In the genomic region with DNA sequence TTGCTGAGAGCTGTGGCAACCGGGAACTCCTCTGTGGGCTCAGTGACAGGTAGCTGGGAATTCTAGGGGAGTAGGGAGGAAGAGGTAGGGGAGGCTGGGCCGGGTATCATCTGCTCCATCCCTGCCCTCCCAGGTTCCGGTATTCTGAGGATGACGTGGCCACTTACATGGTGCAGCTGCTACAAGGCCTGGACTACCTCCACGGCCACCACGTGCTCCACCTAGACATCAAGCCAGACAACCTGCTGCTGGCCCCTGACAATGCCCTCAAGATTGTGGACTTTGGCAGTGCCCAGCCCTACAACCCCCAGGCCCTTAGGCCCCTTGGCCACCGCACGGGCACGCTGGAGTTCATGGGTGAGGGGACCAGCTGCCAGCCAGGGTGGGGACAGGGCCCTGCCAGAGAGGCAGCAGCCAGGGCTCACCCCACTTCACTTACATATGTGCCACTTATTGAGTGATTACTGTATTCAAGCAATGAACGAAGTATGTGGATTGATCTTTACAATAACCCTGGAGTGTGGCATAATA, we compare ENCODE assay signal across 26 cellular contexts. TPM values are rescaled to one million over a fixed set of nuclear protein-coding genes. Genes with fewer than 3 reads are reported as not detected.
DNase-seq lines count a peak whose midpoint lies in the region; ATAC-seq, FAIRE-seq and TF ChIP-seq lines count a peak whose summit lies in the region.
"Had no signal": no experiment of that assay in that cellular context is flagged by ENCODE, and none has a peak within 500 bp of the region (broad histone marks: within the 10 kb centered on the region; RNA-seq: fewer than 3 reads in every experiment).

No MANE protein-coding gene starts in this region.

- FAIRE-seq in HepG2 (lab: Jason Lieb, UNC): no peak
- FAIRE-seq: A549, GM19239, HTR-8/SVneo had no signal

- CTCF ChIA-PET in HepG2 (lab: Yijun Ruan, JAX; ENCODE audit: low intra/inter-chr PET ratio, low total read pairs): interaction anchor here (1.8 kb wide), 1 partner anchor 39 kb away, joined by 4 read pairs; no protein-coding TSS in a partner anchor

- no peak overlapping the region for H3K4me3 ChIP-seq in HepG2 (replicated peaks in 1 of 3; ENCODE audit: insufficient read depth in 1 of 3, low read depth in 2 of 3, low read length in 3 of 3)
- H3K4me3 ChIP-seq in right lobe of liver: no peak overlapping the region
- no peak overlapping the region for H3K4me3 ChIP-seq in esophagus muscularis mucosa
- H3K4me3 ChIP-seq in psoas muscle: no peak overlapping the region
- H3K4me3 ChIP-seq: A549; BLaER1 treated with 17β-estradiol and CSF1 and Interleukin-3, amounts not matched to agents 10 nM and 100 nM; Peyer's patch; SJSA1 had no signal

- H3K27ac ChIP-seq in HepG2 (ENCODE audit: extremely low read length, insufficient read depth, low read length) (no peak overlapping the region), right lobe of liver (no peak overlapping the region), esophagus muscularis mucosa (replicated peaks in 1 of 4) (peak overlapping the region; percentile 27 to 99 (median 67)), psoas muscle (peak overlapping the region; percentile 66)
- H3K27ac ChIP-seq: A549; BLaER1 treated with 17β-estradiol and CSF1 and Interleukin-3, amounts not matched to agents 10 nM and 100 nM; Peyer's patch; SJSA1 had no signal

- H3K27me3 ChIP-seq in HepG2 (ENCODE audit: control insufficient read depth in 1 of 2, insufficient read depth in 2 of 2, low read length in 2 of 2): peaks cover 39 to 99% of the 10 kb centered on the region in 2 experiments; a peak in 4 of 5 replicates
- H3K27me3 ChIP-seq in right lobe of liver: no peaks in the 10 kb centered on the region
- H3K27me3 ChIP-seq in esophagus muscularis mucosa: peaks cover 0 to 25% (median 0%) of the 10 kb centered on the region in 4 donors
- no peaks in the 10 kb centered on the region for H3K27me3 ChIP-seq in psoas muscle (ENCODE audit: insufficient read depth in 3 of 3, low read length in 2 of 3)
- H3K27me3 ChIP-seq: Peyer's patch had no signal

- H3K79me2 ChIP-seq in HepG2 (ENCODE audit: insufficient read depth, low read length): no peaks in the 10 kb centered on the region

- no peak overlapping the region for H3K4me2 ChIP-seq in HepG2 (ENCODE audit: low read depth, low read length)
- H3K4me2 ChIP-seq: A549; BLaER1 treated with 17β-estradiol and CSF1 and Interleukin-3, amounts not matched to agents 10 nM and 100 nM had no signal

- in situ Hi-C loops in HepG2 (cut with HindIII; ENCODE audit: extremely low pct_ligation_motif_present, low pct_unique_long_range_greater_than_20kb): loop anchor here (5.0 kb wide), 1 partner anchor 42 kb away; no protein-coding TSS in a partner anchor

- no peak for TF ChIP-seq CTCF in HepG2 (CRISPR knock-in tag; IDR thresholded peaks at IDR 0.05)
- TF ChIP-seq CTCF in right lobe of liver (IDR thresholded peaks at IDR 0.05): no peak
- no peak for TF ChIP-seq CTCF in esophagus muscularis mucosa (IDR thresholded peaks at IDR 0.05)
- TF ChIP-seq CTCF in psoas muscle (IDR thresholded peaks at IDR 0.05): no peak

- H3K4me1 ChIP-seq in HepG2 (ENCODE audit: insufficient read depth, low read length) (peaks cover 6% of the 10 kb centered on the region), right lobe of liver (no peaks in the 10 kb centered on the region), esophagus muscularis mucosa (peaks cover 8 to 32% (median 21%) of the 10 kb centered on the region in 4 donors), psoas muscle (peaks cover 8% of the 10 kb centered on the region)
- H3K4me1 ChIP-seq: Peyer's patch had no signal

- WGBS in HepG2 (ENCODE audit: low lambda C conversion rate): 3% methylated on average over 5 of the region's 10 CpGs
- WGBS in right lobe of liver (ENCODE audit: insufficient coverage, low coverage, low lambda C conversion rate, missing lambda C conversion rate): 73% methylated on average over 3 of the region's 10 CpGs
- 68% methylated on average over 8 of the region's 10 CpGs for WGBS in esophagus muscularis mucosa
- 49 to 70% (median 51%) methylated on average over 10 of the region's 10 CpGs for WGBS in psoas muscle, 3 donors

- no peaks in the 10 kb centered on the region for H4K20me1 ChIP-seq in HepG2 (ENCODE audit: insufficient read depth, low read length)

- no peak overlapping the region for H2AFZ ChIP-seq in HepG2 (ENCODE audit: low read length)

- DNase-seq in HepG2 (ENCODE audit: low spot score): no peak
- DNase-seq in right lobe of liver: no peak
- no peak for DNase-seq in esophagus muscularis mucosa (ENCODE audit: extremely low spot score)
- DNase-seq in psoas muscle: no peak
- DNase-seq: AML-193; CD8-positive, alpha-beta T cell; DMS 273 treated with DMSO at 0.1 percent for 48 hours; KBM-7; NCI-H1105 treated with DMSO at 0.1 percent for 48 hours; NCI-H146; NCI-H2029; NCI-H2227 treated with DMSO at 0.1 percent for 48 hours; NCI-H526 treated with DMSO at 0.1 percent for 48 hours; OCI-M1; Peyer's patch; T-cell had no signal

- intact Hi-C loops in HepG2 (cut with micrococcal nuclease; ENCODE audit: unreplicated experiment): no loop called here
- intact Hi-C loops in right lobe of liver (cut with DNase I): no loop called here
- intact Hi-C loops in esophagus muscularis mucosa (cut with DNase I): no loop called here
- intact Hi-C loops in psoas muscle (cut with DNase I): no loop called here

- H3K9ac ChIP-seq in HepG2 (ENCODE audit: insufficient read depth, low read depth, low read length): no peak overlapping the region
- H3K9ac ChIP-seq: BLaER1 treated with 17β-estradiol and CSF1 and Interleukin-3, amounts not matched to agents 10 nM and 100 nM had no signal

- ATAC-seq in HepG2 (no peak), right lobe of liver (no peak), psoas muscle (peak; percentile 28 to 61 (median 32)), HG02623 (IDR thresholded peaks at IDR 0.05; ENCODE audit: unreplicated experiment) (no peak), HG03108 (IDR thresholded peaks at IDR 0.05; ENCODE audit: unreplicated experiment) (no peak), HG02970 (IDR thresholded peaks at IDR 0.05; ENCODE audit: low FRiP score, unreplicated experiment) (no peak)
- ATAC-seq: A549; CD8-positive, alpha-beta T cell; T-cell had no signal

- TF ChIP-seq EP300 in HepG2 (IDR thresholded peaks at IDR 0.05; ENCODE audit: low read depth in 2 of 2, low read length in 2 of 2): no peak
- TF ChIP-seq EP300 in HepG2 (CRISPR knock-in tag; IDR thresholded peaks at IDR 0.05; ENCODE audit: borderline replicate concordance): no peak
- TF ChIP-seq EP300 in esophagus muscularis mucosa (IDR thresholded peaks at IDR 0.05): no peak

- POLR2A ChIA-PET in HepG2 (lab: Yijun Ruan, JAX): no interaction called here

- TF ChIP-seq POLR2A in HepG2 (IDR thresholded peaks at IDR 0.05; ENCODE audit: insufficient read depth in 1 of 2, low read depth in 2 of 2, low read length in 2 of 2): no peak
- no peak for TF ChIP-seq POLR2A in right lobe of liver (IDR thresholded peaks at IDR 0.05)
- TF ChIP-seq POLR2A in esophagus muscularis mucosa (IDR thresholded peaks at IDR 0.05; ENCODE audit: low read depth): no peak

- H3K9me3 ChIP-seq in HepG2 (ENCODE audit: low read length) (no peaks in the 10 kb centered on the region), right lobe of liver (no peaks in the 10 kb centered on the region), esophagus muscularis mucosa (no peaks in the 10 kb centered on the region), psoas muscle (no peaks in the 10 kb centered on the region)
- H3K9me3 ChIP-seq: A549; BLaER1 treated with 17β-estradiol and CSF1 and Interleukin-3, amounts not matched to agents 10 nM and 100 nM; Peyer's patch; SJSA1 had no signal

- TF ChIP-seq RAD21 in HepG2 (CRISPR knock-in tag; IDR thresholded peaks at IDR 0.05): no peak

- BruUV-seq in HepG2 (replicated peaks; lab: Mats Ljungman, UMichigan): no TSS peak

- H3K36me3 ChIP-seq in HepG2 (replicated peaks in 1 of 2; ENCODE audit: control insufficient read depth in 1 of 2, insufficient read depth in 2 of 2, low read length in 2 of 2) (no peaks in the 10 kb centered on the region), right lobe of liver (no peaks in the 10 kb centered on the region), esophagus muscularis mucosa (peaks cover 7 to 77% (median 44%) of the 10 kb centered on the region in 4 donors), psoas muscle (ENCODE audit: insufficient read depth in 1 of 2, low read depth in 1 of 2) (peaks cover 0 to 67% of the 10 kb centered on the region in 2 donors)
- H3K36me3 ChIP-seq: BLaER1 treated with 17β-estradiol and CSF1 and Interleukin-3, amounts not matched to agents 10 nM and 100 nM; Peyer's patch; SJSA1 had no signal

RNA-seq across cellular contexts. Expression of gene GMPPA, which starts 8.0 kb away (rescaled TPM):
- total RNA-seq in HepG2 (2016; rRNA removed; fragmentation: Illumina TruSeq; extraction: Trizol) (81.1 and 88.7 TPM in 2 replicates), right lobe of liver (10 to 100 TPM; 21.7 to 54.1 (median 40.2) TPM), esophagus muscularis mucosa (10 to 100 TPM; 16.2 to 32.6 (median 19.9) TPM), psoas muscle (10 to 100 TPM; 14.4 to 23.4 (median 18.2) TPM)
- total RNA-seq in HepG2 (2016; cell fraction: cytosol; rRNA removed; fragmentation: Illumina TruSeq; extraction: Trizol; ENCODE audit: low read depth): 41.1 and 50.9 TPM in 2 replicates
- 81.2 and 82.9 TPM in 2 replicates for total RNA-seq in HepG2 (2016; cell fraction: insoluble cytoplasmic fraction; rRNA removed; fragmentation: Illumina TruSeq; extraction: Trizol)
- 59.8 and 79.0 TPM in 2 replicates for total RNA-seq in HepG2 (2016; cell fraction: membrane; rRNA removed; fragmentation: Illumina TruSeq; extraction: Trizol)
- 39.6 and 46.3 TPM in 2 replicates for total RNA-seq in HepG2 (2016; cell fraction: nucleus; rRNA removed; fragmentation: Illumina TruSeq; extraction: Trizol)
- polyA plus RNA-seq in HepG2 (2011; rRNA removed) (106 and 115 TPM in 2 replicates), psoas muscle (10 to 100 TPM; 20.0 to 33.8 (median 26.9) TPM)
- 98.1 and 128 TPM in 2 replicates for polyA plus RNA-seq in HepG2 (2011; cell fraction: cytosol; rRNA removed)
- 123 and 155 TPM in 2 replicates for polyA plus RNA-seq in HepG2 (2011; cell fraction: nucleus; rRNA removed)
- 44.8 and 45.3 TPM in 2 replicates for polyA plus RNA-seq in HepG2 (2012)
- polyA plus RNA-seq in HepG2 (2016; cell fraction: cytosol; fragmentation: Illumina TruSeq; extraction: Trizol; ENCODE audit: low read depth): 40.7 and 53.5 TPM in 2 replicates
- polyA plus RNA-seq in HepG2 (2016; cell fraction: insoluble cytoplasmic fraction; fragmentation: Illumina TruSeq; extraction: Trizol; ENCODE audit: low read depth): 88.1 and 98.3 TPM in 2 replicates
- polyA plus RNA-seq in HepG2 (2016; cell fraction: membrane; fragmentation: Illumina TruSeq; extraction: Trizol; ENCODE audit: low read depth): 54.7 and 71.1 TPM in 2 replicates
- 87.2 and 90.5 TPM in 2 replicates for polyA plus RNA-seq in HepG2 (2016; cell fraction: nucleus; fragmentation: Illumina TruSeq; extraction: Trizol; ENCODE audit: insufficient read depth, low read depth)
- 98.5 and 174 TPM in 2 replicates for polyA minus RNA-seq in HepG2 (2011; rRNA and poly(A)+ RNA removed; ENCODE audit: low replicate concordance)
- polyA minus RNA-seq in HepG2 (2011; cell fraction: cytosol; rRNA and poly(A)+ RNA removed): 43.2 and 68.0 TPM in 2 replicates
- polyA minus RNA-seq in HepG2 (2011; cell fraction: nucleus; rRNA and poly(A)+ RNA removed): 32.6 and 38.2 TPM in 2 replicates

RNA-seq across cellular contexts. Expression of gene ASIC4, which starts 23.6 kb away (rescaled TPM):
- total RNA-seq in HepG2 (2016; rRNA removed; fragmentation: Illumina TruSeq; extraction: Trizol) (not detected in 2 replicates), right lobe of liver (not detected), esophagus muscularis mucosa (not detected), psoas muscle (under 1 TPM in 2 of 4 donors, not detected in 2; 0.30 to 0.34 TPM)
- total RNA-seq in HepG2 (2016; cell fraction: cytosol; rRNA removed; fragmentation: Illumina TruSeq; extraction: Trizol; ENCODE audit: low read depth): not detected in 2 replicates
- not detected in 2 replicates for total RNA-seq in HepG2 (2016; cell fraction: insoluble cytoplasmic fraction; rRNA removed; fragmentation: Illumina TruSeq; extraction: Trizol)
- total RNA-seq in HepG2 (2016; cell fraction: membrane; rRNA removed; fragmentation: Illumina TruSeq; extraction: Trizol): not detected in 2 replicates
- not detected in 2 replicates for total RNA-seq in HepG2 (2016; cell fraction: nucleus; rRNA removed; fragmentation: Illumina TruSeq; extraction: Trizol)
- polyA plus RNA-seq in HepG2 (2011; rRNA removed) (0.03 TPM in 2 replicates), psoas muscle (under 1 TPM in 2 of 3 donors, not detected in 1; 0.03 to 0.23 TPM)
- 0.01 TPM in 1 of 2 replicates, not detected in the other for polyA plus RNA-seq in HepG2 (2011; cell fraction: cytosol; rRNA removed)
- polyA plus RNA-seq in HepG2 (2011; cell fraction: nucleus; rRNA removed): 0.23 and 0.24 TPM in 2 replicates
- polyA plus RNA-seq in HepG2 (2012): not detected in 2 replicates
- not detected in 2 replicates for polyA plus RNA-seq in HepG2 (2016; cell fraction: cytosol; fragmentation: Illumina TruSeq; extraction: Trizol; ENCODE audit: low read depth)
- not detected in 2 replicates for polyA plus RNA-seq in HepG2 (2016; cell fraction: insoluble cytoplasmic fraction; fragmentation: Illumina TruSeq; extraction: Trizol; ENCODE audit: low read depth)
- not detected in 2 replicates for polyA plus RNA-seq in HepG2 (2016; cell fraction: membrane; fragmentation: Illumina TruSeq; extraction: Trizol; ENCODE audit: low read depth)
- 0.16 TPM in 1 of 2 replicates, not detected in the other for polyA plus RNA-seq in HepG2 (2016; cell fraction: nucleus; fragmentation: Illumina TruSeq; extraction: Trizol; ENCODE audit: insufficient read depth, low read depth)
- 0.06 and 0.07 TPM in 2 replicates for polyA minus RNA-seq in HepG2 (2011; rRNA and poly(A)+ RNA removed; ENCODE audit: low replicate concordance)
- polyA minus RNA-seq in HepG2 (2011; cell fraction: cytosol; rRNA and poly(A)+ RNA removed): not detected in 2 replicates
- polyA minus RNA-seq in HepG2 (2011; cell fraction: nucleus; rRNA and poly(A)+ RNA removed): 0.12 and 0.26 TPM in 2 replicates
- total RNA-seq: LHCN-M2, MCF 10A, SJSA1 had no signal

RNA-seq across cellular contexts. Expression of gene CHPF, which starts 52.9 kb away (rescaled TPM):
- total RNA-seq in HepG2 (2016; rRNA removed; fragmentation: Illumina TruSeq; extraction: Trizol) (34.7 and 79.6 TPM in 2 replicates), right lobe of liver (100 to 1,000 TPM in 2 of 6 experiments, 10 to 100 TPM in 4; 33.2 to 183 (median 39.6) TPM), esophagus muscularis mucosa (10 to 100 TPM; 44.4 to 67.8 (median 58.4) TPM), psoas muscle (10 to 100 TPM; 11.9 to 14.2 (median 13.1) TPM)
- 21.6 and 22.1 TPM in 2 replicates for total RNA-seq in HepG2 (2016; cell fraction: cytosol; rRNA removed; fragmentation: Illumina TruSeq; extraction: Trizol; ENCODE audit: low read depth)
- 36.0 and 80.8 TPM in 2 replicates for total RNA-seq in HepG2 (2016; cell fraction: insoluble cytoplasmic fraction; rRNA removed; fragmentation: Illumina TruSeq; extraction: Trizol)
- 42.0 and 50.0 TPM in 2 replicates for total RNA-seq in HepG2 (2016; cell fraction: membrane; rRNA removed; fragmentation: Illumina TruSeq; extraction: Trizol)
- 65.5 and 76.8 TPM in 2 replicates for total RNA-seq in HepG2 (2016; cell fraction: nucleus; rRNA removed; fragmentation: Illumina TruSeq; extraction: Trizol)
- polyA plus RNA-seq in HepG2 (2011; rRNA removed) (111 and 171 TPM in 2 replicates), psoas muscle (10 to 100 TPM in 1 of 3 donors, 1 to 10 TPM in 2; 8.4 to 13.0 (median 9.0) TPM)
- polyA plus RNA-seq in HepG2 (2011; cell fraction: cytosol; rRNA removed): 120 and 244 TPM in 2 replicates
- 203 and 211 TPM in 2 replicates for polyA plus RNA-seq in HepG2 (2011; cell fraction: nucleus; rRNA removed)
- 115 and 161 TPM in 2 replicates for polyA plus RNA-seq in HepG2 (2012)
- polyA plus RNA-seq in HepG2 (2016; cell fraction: cytosol; fragmentation: Illumina TruSeq; extraction: Trizol; ENCODE audit: low read depth): 21.7 and 22.6 TPM in 2 replicates
- 45.9 and 55.3 TPM in 2 replicates for polyA plus RNA-seq in HepG2 (2016; cell fraction: insoluble cytoplasmic fraction; fragmentation: Illumina TruSeq; extraction: Trizol; ENCODE audit: low read depth)
- polyA plus RNA-seq in HepG2 (2016; cell fraction: membrane; fragmentation: Illumina TruSeq; extraction: Trizol; ENCODE audit: low read depth): 40.5 and 41.4 TPM in 2 replicates
- polyA plus RNA-seq in HepG2 (2016; cell fraction: nucleus; fragmentation: Illumina TruSeq; extraction: Trizol; ENCODE audit: insufficient read depth, low read depth): 139 and 143 TPM in 2 replicates
- 12.1 and 292 TPM in 2 replicates for polyA minus RNA-seq in HepG2 (2011; rRNA and poly(A)+ RNA removed; ENCODE audit: low replicate concordance)
- 137 and 143 TPM in 2 replicates for polyA minus RNA-seq in HepG2 (2011; cell fraction: cytosol; rRNA and poly(A)+ RNA removed)
- 45.4 and 47.0 TPM in 2 replicates for polyA minus RNA-seq in HepG2 (2011; cell fraction: nucleus; rRNA and poly(A)+ RNA removed)

RNA-seq across cellular contexts. Expression of gene TMEM198, which starts 53.2 kb away (rescaled TPM):
- 11.6 and 17.3 TPM in 2 replicates for total RNA-seq in HepG2 (2016; rRNA removed; fragmentation: Illumina TruSeq; extraction: Trizol)
- total RNA-seq in HepG2 (2016; cell fraction: cytosol; rRNA removed; fragmentation: Illumina TruSeq; extraction: Trizol; ENCODE audit: low read depth): 12.3 and 16.3 TPM in 2 replicates
- total RNA-seq in HepG2 (2016; cell fraction: insoluble cytoplasmic fraction; rRNA removed; fragmentation: Illumina TruSeq; extraction: Trizol): 10.7 and 17.8 TPM in 2 replicates
- 26.8 and 32.4 TPM in 2 replicates for total RNA-seq in HepG2 (2016; cell fraction: membrane; rRNA removed; fragmentation: Illumina TruSeq; extraction: Trizol)
- 9.3 and 11.7 TPM in 2 replicates for total RNA-seq in HepG2 (2016; cell fraction: nucleus; rRNA removed; fragmentation: Illumina TruSeq; extraction: Trizol)
- 23.5 and 40.8 TPM in 2 replicates for polyA plus RNA-seq in HepG2 (2011; rRNA removed)
- polyA plus RNA-seq in HepG2 (2011; cell fraction: cytosol; rRNA removed): 43.6 and 52.1 TPM in 2 replicates
- 61.3 and 68.7 TPM in 2 replicates for polyA plus RNA-seq in HepG2 (2011; cell fraction: nucleus; rRNA removed)
- polyA plus RNA-seq in HepG2 (2012): 41.3 and 49.8 TPM in 2 replicates
- 16.5 and 21.1 TPM in 2 replicates for polyA plus RNA-seq in HepG2 (2016; cell fraction: cytosol; fragmentation: Illumina TruSeq; extraction: Trizol; ENCODE audit: low read depth)
- 12.8 and 14.5 TPM in 2 replicates for polyA plus RNA-seq in HepG2 (2016; cell fraction: insoluble cytoplasmic fraction; fragmentation: Illumina TruSeq; extraction: Trizol; ENCODE audit: low read depth)
- 27.9 and 28.1 TPM in 2 replicates for polyA plus RNA-seq in HepG2 (2016; cell fraction: membrane; fragmentation: Illumina TruSeq; extraction: Trizol; ENCODE audit: low read depth)
- 17.1 and 19.3 TPM in 2 replicates for polyA plus RNA-seq in HepG2 (2016; cell fraction: nucleus; fragmentation: Illumina TruSeq; extraction: Trizol; ENCODE audit: insufficient read depth, low read depth)
- 2.1 and 67.2 TPM in 2 replicates for polyA minus RNA-seq in HepG2 (2011; rRNA and poly(A)+ RNA removed; ENCODE audit: low replicate concordance)
- 26.3 and 28.6 TPM in 2 replicates for polyA minus RNA-seq in HepG2 (2011; cell fraction: cytosol; rRNA and poly(A)+ RNA removed)
- polyA minus RNA-seq in HepG2 (2011; cell fraction: nucleus; rRNA and poly(A)+ RNA removed): 12.9 and 13.6 TPM in 2 replicates
- 1 to 10 TPM in 5 of 6 experiments, under 1 TPM in 1; 0.68 to 3.2 (median 1.2) TPM for total RNA-seq in right lobe of liver
- 1 to 10 TPM; 3.7 to 4.7 (median 4.2) TPM for total RNA-seq in esophagus muscularis mucosa
- 1 to 10 TPM in 3 of 4 donors, under 1 TPM in 1; 0.88 to 3.1 (median 2.0) TPM for total RNA-seq in psoas muscle
- 1 to 10 TPM in 2 of 3 donors, under 1 TPM in 1; 0.61 to 3.7 (median 2.3) TPM for polyA plus RNA-seq in psoas muscle

RNA-seq across cellular contexts. Expression of gene SPEG, which starts 56.0 kb away (rescaled TPM):
- total RNA-seq in HepG2 (2016; rRNA removed; fragmentation: Illumina TruSeq; extraction: Trizol) (0.18 TPM in 1 of 2 replicates, not detected in the other), right lobe of liver (1 to 10 TPM in 1 of 6 experiments, under 1 TPM in 5; 0.24 to 1.5 (median 0.48) TPM), esophagus muscularis mucosa (100 to 1,000 TPM; 115 to 251 (median 180) TPM), psoas muscle (100 to 1,000 TPM; 239 to 419 (median 304) TPM)
- 0.51 TPM in 1 of 2 replicates, not detected in the other for total RNA-seq in HepG2 (2016; cell fraction: cytosol; rRNA removed; fragmentation: Illumina TruSeq; extraction: Trizol; ENCODE audit: low read depth)
- 0.06 TPM in 1 of 2 replicates, not detected in the other for total RNA-seq in HepG2 (2016; cell fraction: insoluble cytoplasmic fraction; rRNA removed; fragmentation: Illumina TruSeq; extraction: Trizol)
- total RNA-seq in HepG2 (2016; cell fraction: membrane; rRNA removed; fragmentation: Illumina TruSeq; extraction: Trizol): 0.12 and 1.1 TPM in 2 replicates
- total RNA-seq in HepG2 (2016; cell fraction: nucleus; rRNA removed; fragmentation: Illumina TruSeq; extraction: Trizol): 0.71 TPM in 1 of 2 replicates, not detected in the other
- polyA plus RNA-seq in HepG2 (2011; rRNA removed) (0.24 and 0.94 TPM in 2 replicates), psoas muscle (100 to 1,000 TPM in 2 of 3 donors, 10 to 100 TPM in 1; 34.8 to 190 (median 133) TPM)
- polyA plus RNA-seq in HepG2 (2011; cell fraction: cytosol; rRNA removed): 0.13 and 0.20 TPM in 2 replicates
- polyA plus RNA-seq in HepG2 (2011; cell fraction: nucleus; rRNA removed): 0.45 and 1.0 TPM in 2 replicates
- polyA plus RNA-seq in HepG2 (2012): 0.93 and 1.4 TPM in 2 replicates
- polyA plus RNA-seq in HepG2 (2016; cell fraction: cytosol; fragmentation: Illumina TruSeq; extraction: Trizol; ENCODE audit: low read depth): 0.38 and 0.63 TPM in 2 replicates
- polyA plus RNA-seq in HepG2 (2016; cell fraction: insoluble cytoplasmic fraction; fragmentation: Illumina TruSeq; extraction: Trizol; ENCODE audit: low read depth): 0.98 TPM in 1 of 2 replicates, not detected in the other
- polyA plus RNA-seq in HepG2 (2016; cell fraction: membrane; fragmentation: Illumina TruSeq; extraction: Trizol; ENCODE audit: low read depth): 0.58 and 1.4 TPM in 2 replicates
- 0.41 TPM in 1 of 2 replicates, not detected in the other for polyA plus RNA-seq in HepG2 (2016; cell fraction: nucleus; fragmentation: Illumina TruSeq; extraction: Trizol; ENCODE audit: insufficient read depth, low read depth)
- polyA minus RNA-seq in HepG2 (2011; rRNA and poly(A)+ RNA removed; ENCODE audit: low replicate concordance): 0.44 and 4.0 TPM in 2 replicates
- polyA minus RNA-seq in HepG2 (2011; cell fraction: cytosol; rRNA and poly(A)+ RNA removed): not detected in 2 replicates
- polyA minus RNA-seq in HepG2 (2011; cell fraction: nucleus; rRNA and poly(A)+ RNA removed): 0.37 and 1.8 TPM in 2 replicates

Comparison
In these comparisons a context has a peak if more than half of its experiments do, and no peak if none do; other contexts are left out.
1. ATAC-seq: peak in psoas muscle (4 of 4); none in HepG2 (single experiment), right lobe of liver (0 of 4), HG02623 (single experiment), HG03108 (single experiment) and HG02970 (single experiment).
2. H3K27ac ChIP-seq: peak in esophagus muscularis mucosa (4 of 4) and psoas muscle (single experiment); none in HepG2 (single experiment) and right lobe of liver (0 of 3).